Comparison of ENCODE assay signal across 19 cellular contexts in genomic region chr17:5786510-5786875, GRCh38.
DNase-seq lines count a peak whose midpoint lies in the region; ATAC-seq, FAIRE-seq and TF ChIP-seq lines count a peak whose summit lies in the region.
"Had no signal": no experiment of that assay in that cellular context is flagged by ENCODE, and none has a peak within 500 bp of the region (broad histone marks: within the 10 kb centered on the region; RNA-seq: fewer than 3 reads in every experiment).

No MANE protein-coding gene starts in this region.

- H4K20me1 ChIP-seq in BLaER1 (no peaks in the 10 kb centered on the region), H1 (replicated peaks in 1 of 2; ENCODE audit: control insufficient read depth in 1 of 2, insufficient read depth in 2 of 2, low read length in 2 of 2) (no peaks in the 10 kb centered on the region)

- H3K18ac ChIP-seq in H1 (ENCODE audit: extremely low read depth, low read length): no peak overlapping the region

- no peak for FAIRE-seq in H1 (lab: Jason Lieb, UNC)
- FAIRE-seq: A204.1 had no signal

- H3K4me3 ChIP-seq in BLaER1 (0 out of 2 replicates have a peak overlapping the region, but pooled peaks have one; percentile 4), H1 (ENCODE audit: extremely low read depth in 1 of 4, insufficient read depth in 2 of 4, low read depth in 3 of 4, low read length in 4 of 4) (no peak overlapping the region)
- H3K4me3 ChIP-seq: HAP-1, PC-9 had no signal

- no peak for TF ChIP-seq POLR2A in H1 (IDR thresholded peaks at IDR 0.05; ENCODE audit: control extremely low read depth in 1 of 2, low read depth in 2 of 2, low read length in 2 of 2)

- H2AK5ac ChIP-seq in H1 (ENCODE audit: low read depth, low read length): 0 out of 2 replicates have a peak overlapping the region, but pooled peaks have one; percentile 24

- H3K36me3 ChIP-seq in BLaER1: no peaks in the 10 kb centered on the region
- no peaks in the 10 kb centered on the region for H3K36me3 ChIP-seq in H1 (ENCODE audit: control insufficient read depth in 2 of 4, insufficient read depth in 4 of 4, low read length in 3 of 4)
- H3K36me3 ChIP-seq: HAP-1 had no signal

- no peak for TF ChIP-seq EP300 in H1 (IDR thresholded peaks at IDR 0.05; ENCODE audit: borderline replicate concordance in 1 of 2, low read depth in 2 of 2, low read length in 2 of 2)

- no peak overlapping the region for H4K5ac ChIP-seq in H1 (ENCODE audit: insufficient read length, low read depth, low read length)

- H3K4ac ChIP-seq in H1 (replicated peaks; ENCODE audit: insufficient read length, low read depth, low read length): no peak overlapping the region

- DNase-seq in NCI-H69 (lab: John Stamatoyannopoulos, UW) (peak; percentile 84), H1 (ENCODE audit: low read depth in 1 of 2, low spot score in 2 of 2) (no peak), Right ventricle myocardium superior (no peak), NCI-H1092 (lab: John Stamatoyannopoulos, UW) (no peak)
- DNase-seq in central memory CD4-positive, alpha-beta T cell: no peak
- DNase-seq: C1 segment of cervical spinal cord, DND-41, GF-D8, Kasumi-1, MM.1S, NCI-H1105, NCI-H1930, NCI-H446, PC-9 had no signal

- no peak overlapping the region for H4K8ac ChIP-seq in H1 (ENCODE audit: extremely low read depth, insufficient read depth, low read length)

- POLR2A ChIA-PET in H1 (lab: Charles Lee; ENCODE audit: partially characterized antibody): no interaction called here

- H3K9ac ChIP-seq in BLaER1 (peak overlapping the region; percentile 73; the same call in 1 of the 2 replicates), H1 (replicated peaks in 1 of 4; ENCODE audit: extremely low read depth in 1 of 4, low read depth in 3 of 4, low read length in 3 of 4) (no peak overlapping the region)

- H3K27me3 ChIP-seq in BLaER1: no peaks in the 10 kb centered on the region
- H3K27me3 ChIP-seq in H1 (replicated peaks in 1 of 4; ENCODE audit: control insufficient read depth in 3 of 4, extremely low read depth in 1 of 4, insufficient read depth in 3 of 4, low read length in 3 of 4): no peaks in the 10 kb centered on the region

- CTCF ChIA-PET in H1 (lab: Charles Lee; ENCODE audit: partially characterized antibody): interaction anchor here (0.6 kb wide), 1 partner anchor 73 kb away, joined by 3 read pairs; no protein-coding TSS in a partner anchor

- no peak overlapping the region for H3K23ac ChIP-seq in H1 (ENCODE audit: insufficient read length)

- H3K4me1 ChIP-seq in BLaER1 (peaks cover 36% of the 10 kb centered on the region), H1 (replicated peaks in 1 of 4; ENCODE audit: control insufficient read depth in 3 of 4, insufficient read depth in 4 of 4, low read length in 3 of 4) (peaks cover 0 to 3% (median under 1%) of the 10 kb centered on the region in 4 experiments; a peak in 3 of 7 replicates)
- H3K4me1 ChIP-seq: HAP-1 had no signal

- H2BK15ac ChIP-seq in H1 (ENCODE audit: low read length): no peak overlapping the region

- intact Hi-C loops in Right ventricle myocardium superior (cut with DNase I): no loop called here

- no peak for TF ChIP-seq CTCF in H1 (IDR thresholded peaks at IDR 0.05; ENCODE audit: control extremely low read depth in 1 of 3, insufficient read depth in 1 of 3, low read depth in 1 of 3, low read length in 3 of 3)

- H3K79me2 ChIP-seq in H1 (ENCODE audit: control insufficient read depth in 1 of 2, insufficient read depth in 2 of 2, low read length in 2 of 2): no peaks in the 10 kb centered on the region

- 91% methylated on average over 5 of the region's 6 CpGs; no CpG with 5 or more reads in 1 of the 2 experiments for WGBS in H1 (ENCODE audit: extremely low coverage in 1 of 2, insufficient coverage in 1 of 2, insufficient read length in 1 of 2, insufficient replicate concordance in 2 of 2, low coverage in 1 of 2, low lambda C conversion rate in 2 of 2, missing lambda C conversion rate in 1 of 2), 2 experiments

- H2BK12ac ChIP-seq in H1 (ENCODE audit: low read depth, low read length): no peak overlapping the region

- no peaks in the 10 kb centered on the region for H3K23me2 ChIP-seq in H1 (ENCODE audit: low read depth, low read length)

- ATAC-seq in GM21529 (IDR thresholded peaks at IDR 0.05; ENCODE audit: unreplicated experiment) (peak; percentile 10), HG03175 (IDR thresholded peaks at IDR 0.05; ENCODE audit: unreplicated experiment) (no peak), Right ventricle myocardium superior (ENCODE audit: poor library complexity) (no peak)

- no peak overlapping the region for H3K56ac ChIP-seq in H1 (replicated peaks; ENCODE audit: insufficient read length, low read depth, low read length)

- peak overlapping the region; percentile 89 for H3K4me2 ChIP-seq in BLaER1
- no peak overlapping the region for H3K4me2 ChIP-seq in H1 (ENCODE audit: insufficient read depth in 1 of 2, low read depth in 2 of 2, low read length in 2 of 2)
- H3K4me2 ChIP-seq: PC-9 had no signal

- H2BK20ac ChIP-seq in H1 (ENCODE audit: low read length): no peak overlapping the region

- peaks cover 22% of the 10 kb centered on the region for H3K9me3 ChIP-seq in BLaER1
- peaks cover 3 to 14% of the 10 kb centered on the region in 2 experiments; a peak in 2 of 4 replicates for H3K9me3 ChIP-seq in H1 (ENCODE audit: insufficient read depth in 2 of 2, low read depth in 1 of 2, low read length in 1 of 2)
- H3K9me3 ChIP-seq: HAP-1 had no signal

- H2BK120ac ChIP-seq in H1 (replicated peaks; ENCODE audit: low read depth, low read length): no peak overlapping the region

- H3K27ac ChIP-seq in BLaER1: peak overlapping the region; percentile 64
- no peak overlapping the region for H3K27ac ChIP-seq in H1 (ENCODE audit: low read depth, low read length)
- H3K27ac ChIP-seq: PC-9 had no signal

- H2AFZ ChIP-seq in H1 (ENCODE audit: low read length): no peak overlapping the region
- H2AFZ ChIP-seq: PC-9 had no signal

- no peak overlapping the region for H3K14ac ChIP-seq in H1 (ENCODE audit: insufficient read length)

- no peak for TF ChIP-seq RAD21 in H1 (IDR thresholded peaks at IDR 0.05 in 1 of 2, conservative IDR thresholded peaks at IDR 0.05 in 1 of 2; ENCODE audit: low read depth in 2 of 2, low read length in 2 of 2)

- H2BK5ac ChIP-seq in H1 (ENCODE audit: low read depth, low read length): no peak overlapping the region; the same call in 1 of the 2 replicates

- H4K91ac ChIP-seq in H1 (replicated peaks; ENCODE audit: insufficient read length, low read length): no peak overlapping the region

- no peaks in the 10 kb centered on the region for H3K79me1 ChIP-seq in H1 (ENCODE audit: low read depth, low read length)

TF ChIP-seq in H1, 55 proteins besides CTCF, POLR2A, EP300 and RAD21 (continues in another document):
- TF ChIP-seq SP4 (IDR thresholded peaks at IDR 0.05; ENCODE audit: low read length) (no peak), POU5F1 (IDR thresholded peaks at IDR 0.05; ENCODE audit: low read depth, low read length) (no peak), KDM1A (IDR thresholded peaks at IDR 0.05; ENCODE audit: borderline replicate concordance, low read length) (no peak), NRF1 (IDR thresholded peaks at IDR 0.05; ENCODE audit: low read depth, low read length) (no peak), TBP (IDR thresholded peaks at IDR 0.05; ENCODE audit: low read depth, low read length) (no peak), RBBP5 (IDR thresholded peaks at IDR 0.05; ENCODE audit: borderline replicate concordance, low read depth, low read length) (no peak), ZNF274 (IDR thresholded peaks at IDR 0.05; ENCODE audit: borderline replicate concordance, extremely low read depth, low read length) (no peak), USF2 (IDR thresholded peaks at IDR 0.05; ENCODE audit: low read length) (no peak)
